14 cellular contexts compared by ENCODE assay signal in the genomic region with DNA sequence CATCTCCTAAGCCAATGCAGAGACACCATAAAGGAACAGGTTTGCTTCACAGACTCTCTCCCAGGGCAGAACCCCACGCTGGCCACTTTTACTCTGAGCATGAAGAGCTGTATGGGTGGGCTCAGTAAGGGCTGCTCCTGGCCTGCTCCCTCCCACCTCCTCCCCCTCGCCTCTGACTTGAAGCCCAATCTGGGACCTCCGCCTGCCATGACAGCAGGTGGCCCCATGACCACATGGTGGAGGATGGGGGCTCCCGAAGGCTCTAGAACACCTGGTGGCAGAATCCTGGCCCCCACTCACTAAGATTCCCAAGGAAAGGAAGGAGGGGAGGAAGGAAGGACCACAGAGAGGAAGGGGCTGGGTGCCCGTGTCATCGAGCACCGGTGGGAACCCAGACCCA. TPM values are rescaled to one million over a fixed set of nuclear protein-coding genes. Genes with fewer than 3 reads are reported as not detected.
DNase-seq lines count a peak whose midpoint lies in the region; ATAC-seq and TF ChIP-seq lines count a peak whose summit lies in the region.
"Had no signal": no experiment of that assay in that cellular context is flagged by ENCODE, and none has a peak within 500 bp of the region (broad histone marks: within the 10 kb centered on the region; RNA-seq: fewer than 3 reads in every experiment).

No MANE protein-coding gene starts in this region.

- intact Hi-C loops in natural killer cell (cut with micrococcal nuclease), result no loop called here

- no peak overlapping the region for H3K9ac ChIP-seq in rectal smooth muscle tissue (ENCODE audit: low read length)

- no peaks in the 10 kb centered on the region for H4K20me1 ChIP-seq in hepatocyte (ENCODE audit: insufficient read depth, poor library complexity, severe bottlenecking)

- no peak overlapping the region for H3K4me2 ChIP-seq in hepatocyte
- H3K4me2 ChIP-seq: A549 had no signal

- no peak overlapping the region for H3K4me3 Mint-ChIP-seq in natural killer cell treated with Interleukin-12 subunit alpha and Interleukin-12 subunit beta and Interleukin-15 and Interleukin-18, amount 100 ng/mL, for 72 hours
- no peak overlapping the region for H3K4me3 Mint-ChIP-seq in natural killer cell
- H3K4me3 Mint-ChIP-seq: CD4-positive, alpha-beta memory T cell; H9 had no signal

- no peak overlapping the region for H2AFZ ChIP-seq in hepatocyte

- no peaks in the 10 kb centered on the region for H3K4me1 Mint-ChIP-seq in natural killer cell treated with Interleukin-12 subunit alpha and Interleukin-12 subunit beta and Interleukin-15 and Interleukin-18, amount 100 ng/mL, for 72 hours (ENCODE audit: low read depth in 2 of 2)
- no peaks in the 10 kb centered on the region for H3K4me1 Mint-ChIP-seq in natural killer cell
- H3K4me1 Mint-ChIP-seq: CD4-positive, alpha-beta memory T cell had no signal

- H3K27ac ChIP-seq in rectal smooth muscle tissue (ENCODE audit: low read depth, low read length) (peak overlapping the region; percentile 17), hepatocyte (no peak overlapping the region)
- H3K27ac ChIP-seq: A549, C4-2B had no signal

- no peaks in the 10 kb centered on the region for H3K27me3 ChIP-seq in rectal smooth muscle tissue (ENCODE audit: control insufficient read depth, insufficient read depth, low read length)
- H3K27me3 ChIP-seq in hepatocyte, result no peaks in the 10 kb centered on the region
- H3K27me3 ChIP-seq: BE2C had no signal

- no peaks in the 10 kb centered on the region for H3K9me2 ChIP-seq in hepatocyte (replicated peaks; ENCODE audit: insufficient read depth)

- no peak for ATAC-seq in natural killer cell treated with Interleukin-12 subunit alpha and Interleukin-12 subunit beta and Interleukin-15 and Interleukin-18, amount 100 ng/mL, for 72 hours
- no peak for ATAC-seq in natural killer cell
- peak; percentile 5 for ATAC-seq in esophagus mucosa
- no peak for ATAC-seq in HG02610 (IDR thresholded peaks at IDR 0.05; ENCODE audit: unreplicated experiment)
- ATAC-seq: A549 had no signal

- 91% methylated on average over 7 of the region's 7 CpGs for WGBS in hepatocyte (ENCODE audit: low lambda C conversion rate, missing lambda C conversion rate)

- peaks cover 11% of the 10 kb centered on the region for H3K4me1 ChIP-seq in rectal smooth muscle tissue (ENCODE audit: control insufficient read depth, insufficient read depth, low read length)
- H3K4me1 ChIP-seq in hepatocyte (ENCODE audit: insufficient read depth), result no peaks in the 10 kb centered on the region
- H3K4me1 ChIP-seq: A549, BE2C had no signal

- H3K9me3 ChIP-seq in hepatocyte (ENCODE audit: low read depth), result no peaks in the 10 kb centered on the region
- H3K9me3 ChIP-seq: A549, BE2C had no signal

- H3K79me2 ChIP-seq in hepatocyte, result no peaks in the 10 kb centered on the region

- H3K36me3 ChIP-seq in rectal smooth muscle tissue (ENCODE audit: control insufficient read depth, insufficient read depth, low read length), result no peaks in the 10 kb centered on the region
- H3K36me3 ChIP-seq in hepatocyte (replicated peaks; ENCODE audit: insufficient read depth, low read depth), result no peaks in the 10 kb centered on the region
- H3K36me3 ChIP-seq: BE2C had no signal

- TF ChIP-seq CTCF in natural killer cell (IDR thresholded peaks at IDR 0.05), result no peak
- TF ChIP-seq CTCF in hepatocyte (IDR thresholded peaks at IDR 0.05; ENCODE audit: poor library complexity), result no peak

- H3K9me3 Mint-ChIP-seq in natural killer cell treated with Interleukin-12 subunit alpha and Interleukin-12 subunit beta and Interleukin-15 and Interleukin-18, amount 100 ng/mL, for 72 hours, result no peaks in the 10 kb centered on the region
- no peaks in the 10 kb centered on the region for H3K9me3 Mint-ChIP-seq in natural killer cell
- H3K9me3 Mint-ChIP-seq: CD4-positive, alpha-beta memory T cell; H9 had no signal

- peak; percentile 25 for DNase-seq in natural killer cell treated with Interleukin-12 subunit alpha and Interleukin-12 subunit beta and Interleukin-15 and Interleukin-18, amount 100 ng/mL, for 72 hours (ENCODE audit: low spot score)
- DNase-seq in natural killer cell (no peak), NCI-H2029 treated with DMSO at 0.1 percent for 48 hours (lab: John Stamatoyannopoulos, UW) (no peak), hepatocyte (ENCODE audit: low spot score) (no peak)
- DNase-seq: BE2C; CD4-positive, alpha-beta memory T cell; EL; GOT3; H9 had no signal

- H3K4me3 ChIP-seq in rectal smooth muscle tissue (ENCODE audit: low read length), result no peak overlapping the region
- H3K4me3 ChIP-seq in hepatocyte, result no peak overlapping the region
- H3K4me3 ChIP-seq: A549 had no signal

- no peaks in the 10 kb centered on the region for H3K36me3 Mint-ChIP-seq in natural killer cell treated with Interleukin-12 subunit alpha and Interleukin-12 subunit beta and Interleukin-15 and Interleukin-18, amount 100 ng/mL, for 72 hours
- no peaks in the 10 kb centered on the region for H3K36me3 Mint-ChIP-seq in natural killer cell
- H3K36me3 Mint-ChIP-seq: CD4-positive, alpha-beta memory T cell had no signal

- H3K27ac Mint-ChIP-seq in natural killer cell treated with Interleukin-12 subunit alpha and Interleukin-12 subunit beta and Interleukin-15 and Interleukin-18, amount 100 ng/mL, for 72 hours, result no peak overlapping the region
- no peak overlapping the region for H3K27ac Mint-ChIP-seq in natural killer cell
- H3K27ac Mint-ChIP-seq: CD4-positive, alpha-beta memory T cell had no signal

- no peaks in the 10 kb centered on the region for H3K27me3 Mint-ChIP-seq in natural killer cell treated with Interleukin-12 subunit alpha and Interleukin-12 subunit beta and Interleukin-15 and Interleukin-18, amount 100 ng/mL, for 72 hours
- peaks cover 0 to 4% of the 10 kb centered on the region in 2 donors for H3K27me3 Mint-ChIP-seq in natural killer cell (ENCODE audit: low read depth in 2 of 2)

RNA-seq across cellular contexts. Expression of gene CASZ1, which starts 23.7 kb away (rescaled TPM):
- 10 to 100 TPM; 13.5 to 17.8 TPM for total RNA-seq in natural killer cell treated with Interleukin-12 subunit alpha and Interleukin-12 subunit beta and Interleukin-15 and Interleukin-18, amount 100 ng/mL, for 72 hours
- total RNA-seq in natural killer cell (10 to 100 TPM; 55.9 to 83.0 (median 70.6) TPM), esophagus mucosa (22.8 TPM), hepatocyte (3.6 and 6.5 TPM in 2 replicates)
- 6.9 and 8.3 TPM in 2 replicates for polyA plus RNA-seq in hepatocyte
